27 cellular contexts compared by ENCODE assay signal in genomic region chr9:24132244-24132643, GRCh38.
"Had no signal": no experiment of that assay in that cellular context is flagged by ENCODE, and none has a peak within 500 bp of the region (broad histone marks: within the 10 kb centered on the region; RNA-seq: fewer than 3 reads in every experiment).

No MANE protein-coding gene starts in this region.

- H3K36me3 Mint-ChIP-seq: stimulated activated memory B cell treated with anti-CD40 and anti-IgM and Interleukin-4, amounts not matched to agents 10 μg/mL and 1 μg/mL and 100 μg/mL, for 72 hours; stimulated activated naive B cell treated with anti-CD40 and anti-IgM and Interleukin-4, amounts not matched to agents 10 μg/mL and 1 μg/mL and 100 μg/mL, for 72 hours; type B pancreatic cell had no signal

- H3K27ac ChIP-seq: stomach, suprapubic skin, testis, thoracic aorta, thyroid gland, tibial artery, tibial nerve, transverse colon, upper lobe of left lung, upper lobe of right lung, uterus, vagina had no signal

- H3K4me3 Mint-ChIP-seq: stimulated activated memory B cell treated with anti-CD40 and anti-IgM and Interleukin-4, amounts not matched to agents 10 μg/mL and 1 μg/mL and 100 μg/mL, for 72 hours; stimulated activated naive B cell treated with anti-CD40 and anti-IgM and Interleukin-4, amounts not matched to agents 10 μg/mL and 1 μg/mL and 100 μg/mL, for 72 hours; stimulated activated naive CD8-positive, alpha-beta T cell treated with anti-CD3 and anti-CD28 coated beads, Interleukin-15, amount 100 ng/mL, for 72 hours; stimulated activated naive CD8-positive, alpha-beta T cell treated with anti-CD3 and anti-CD28 coated beads, Interleukin-15, Interleukin-2, amounts not matched to agents 100 ng/mL and 50 ng/mL, for 24 hours; type B pancreatic cell had no signal

- H3K27ac Mint-ChIP-seq: stimulated activated memory B cell treated with anti-CD40 and anti-IgM and Interleukin-4, amounts not matched to agents 10 μg/mL and 1 μg/mL and 100 μg/mL, for 72 hours; stimulated activated naive B cell treated with anti-CD40 and anti-IgM and Interleukin-4, amounts not matched to agents 10 μg/mL and 1 μg/mL and 100 μg/mL, for 72 hours; stimulated activated naive CD8-positive, alpha-beta T cell treated with anti-CD3 and anti-CD28 coated beads, Interleukin-15, amount 100 ng/mL, for 72 hours; stimulated activated naive CD8-positive, alpha-beta T cell treated with anti-CD3 and anti-CD28 coated beads, Interleukin-15, Interleukin-2, amounts not matched to agents 100 ng/mL and 50 ng/mL, for 24 hours; type B pancreatic cell had no signal

- ATAC-seq: stimulated activated memory B cell treated with anti-CD40 and anti-IgM and Interleukin-4, amounts not matched to agents 10 μg/mL and 1 μg/mL and 100 μg/mL, for 72 hours; stimulated activated naive B cell treated with anti-CD40 and anti-IgM and Interleukin-4, amounts not matched to agents 10 μg/mL and 1 μg/mL and 100 μg/mL, for 72 hours; stimulated activated naive CD8-positive, alpha-beta T cell treated with anti-CD3 and anti-CD28 coated beads, Interleukin-15, amount 100 ng/mL, for 72 hours; stimulated activated naive CD8-positive, alpha-beta T cell treated with anti-CD3 and anti-CD28 coated beads, Interleukin-15, Interleukin-2, amounts not matched to agents 100 U/mL and 50 U/mL, for 24 hours; upper lobe of right lung had no signal

- DNase-seq: stimulated activated CD4-positive, alpha-beta T cell treated with anti-CD3 and anti-CD28 coated beads, Interleukin-2, amount 100 ng/mL, for 48 hours; stimulated activated CD4-positive, alpha-beta T cell treated with anti-CD3 and anti-CD28 coated beads, Interleukin-4, amount 100 ng/mL, for 1 hour; stimulated activated CD4-positive, alpha-beta T cell treated with anti-CD3 and anti-CD28 coated beads, Interleukin-4, amount 100 ng/mL, for 24 hours; stimulated activated CD4-positive, alpha-beta T cell treated with anti-CD3 and anti-CD28 coated beads, Interleukin-4, amount 100 ng/mL, for 4 hours; stimulated activated CD8-positive, alpha-beta memory T cell treated with anti-CD3 and anti-CD28 coated beads, Interleukin-4, amount 100 ng/mL, for 48 hours; stimulated activated naive B cell treated with anti-CD40 and anti-IgM and Interleukin-4, amounts not matched to agents 10 μg/mL and 1 μg/mL and 100 μg/mL, for 72 hours; stimulated activated naive CD4-positive, alpha-beta T cell; stimulated activated naive CD4-positive, alpha-beta T cell treated with Interleukin-2 at 50 U/mL for 16 hours; stimulated activated naive CD8-positive, alpha-beta T cell treated with anti-CD3 and anti-CD28 coated beads, Interleukin-15, amount 100 ng/mL, for 72 hours; stimulated activated naive CD8-positive, alpha-beta T cell treated with anti-CD3 and anti-CD28 coated beads, Interleukin-15, Interleukin-2, amounts not matched to agents 100 U/mL and 50 U/mL, for 24 hours; stomach; substantia nigra; testis; thyroid gland; tibial artery; transverse colon; trophoblast cell; upper lobe of left lung; upper lobe of right lung; uterus had no signal

- H3K4me3 ChIP-seq: stomach, suprapubic skin, testis, thoracic aorta, thyroid gland, tibial artery, tibial nerve, transverse colon, upper lobe of left lung, upper lobe of right lung, uterus, vagina had no signal

- H3K4me1 Mint-ChIP-seq: stimulated activated memory B cell treated with anti-CD40 and anti-IgM and Interleukin-4, amounts not matched to agents 10 μg/mL and 1 μg/mL and 100 μg/mL, for 72 hours; stimulated activated naive B cell treated with anti-CD40 and anti-IgM and Interleukin-4, amounts not matched to agents 10 μg/mL and 1 μg/mL and 100 μg/mL, for 72 hours; stimulated activated naive CD8-positive, alpha-beta T cell treated with anti-CD3 and anti-CD28 coated beads, Interleukin-15, amount 100 ng/mL, for 72 hours had no signal

- H3K9me3 Mint-ChIP-seq: type B pancreatic cell had no signal
